In the genomic region with DNA sequence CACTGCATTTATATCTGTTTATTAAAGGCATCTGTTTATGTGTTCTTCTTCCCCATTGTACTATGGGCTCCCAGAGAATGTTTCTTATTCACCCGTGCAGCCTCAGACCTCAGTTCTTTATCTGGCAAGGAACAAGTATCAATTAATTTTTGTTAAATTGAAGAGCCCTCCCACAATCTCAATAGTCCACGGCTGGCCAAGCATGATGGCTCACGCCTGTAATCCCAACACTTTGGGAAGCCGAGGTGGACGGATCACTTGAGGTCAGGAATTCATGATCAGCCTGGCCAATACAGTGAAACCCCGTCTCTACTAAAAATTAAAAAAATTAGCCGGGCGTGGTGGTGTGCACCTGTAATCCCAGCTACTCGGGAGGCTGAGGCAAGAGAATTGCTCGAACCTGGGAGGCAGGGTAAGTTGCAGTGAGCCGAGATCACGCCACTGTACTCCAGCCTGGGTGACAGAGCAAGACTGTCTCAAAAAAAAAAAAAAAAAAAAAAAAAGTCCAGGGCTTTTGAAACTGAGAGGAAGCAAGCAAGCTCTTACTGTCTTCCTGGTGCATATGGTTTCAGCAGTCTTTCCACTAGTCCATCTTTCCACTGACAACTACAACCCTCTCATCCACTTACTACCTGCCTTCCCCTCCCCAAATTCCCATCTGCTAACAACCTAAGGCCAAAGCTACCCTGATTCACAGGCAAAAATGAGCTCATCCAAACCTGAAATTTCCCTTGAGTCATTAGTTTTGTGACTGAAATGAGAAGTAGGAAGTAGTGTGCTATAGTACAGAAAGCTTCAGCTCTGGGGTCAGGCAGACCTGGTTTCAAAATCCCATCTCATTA, we compare ENCODE assay signal across 1 cellular context.
TF ChIP-seq lines count a peak whose summit lies in the region.

No MANE protein-coding gene starts in this region.

TF ChIP-seq in GM12878, 131 proteins besides CTCF, POLR2A, EP300 and RAD21 (continued from another document and continues in another):
- TF ChIP-seq, protein P1, sequence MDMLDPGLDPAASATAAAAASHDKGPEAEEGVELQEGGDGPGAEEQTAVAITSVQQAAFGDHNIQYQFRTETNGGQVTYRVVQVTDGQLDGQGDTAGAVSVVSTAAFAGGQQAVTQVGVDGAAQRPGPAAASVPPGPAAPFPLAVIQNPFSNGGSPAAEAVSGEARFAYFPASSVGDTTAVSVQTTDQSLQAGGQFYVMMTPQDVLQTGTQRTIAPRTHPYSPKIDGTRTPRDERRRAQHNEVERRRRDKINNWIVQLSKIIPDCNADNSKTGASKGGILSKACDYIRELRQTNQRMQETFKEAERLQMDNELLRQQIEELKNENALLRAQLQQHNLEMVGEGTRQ (IDR thresholded peaks at IDR 0.05; ENCODE audit: borderline replicate concordance, low read depth, low read length): no peak
- TF ChIP-seq, protein P2, sequence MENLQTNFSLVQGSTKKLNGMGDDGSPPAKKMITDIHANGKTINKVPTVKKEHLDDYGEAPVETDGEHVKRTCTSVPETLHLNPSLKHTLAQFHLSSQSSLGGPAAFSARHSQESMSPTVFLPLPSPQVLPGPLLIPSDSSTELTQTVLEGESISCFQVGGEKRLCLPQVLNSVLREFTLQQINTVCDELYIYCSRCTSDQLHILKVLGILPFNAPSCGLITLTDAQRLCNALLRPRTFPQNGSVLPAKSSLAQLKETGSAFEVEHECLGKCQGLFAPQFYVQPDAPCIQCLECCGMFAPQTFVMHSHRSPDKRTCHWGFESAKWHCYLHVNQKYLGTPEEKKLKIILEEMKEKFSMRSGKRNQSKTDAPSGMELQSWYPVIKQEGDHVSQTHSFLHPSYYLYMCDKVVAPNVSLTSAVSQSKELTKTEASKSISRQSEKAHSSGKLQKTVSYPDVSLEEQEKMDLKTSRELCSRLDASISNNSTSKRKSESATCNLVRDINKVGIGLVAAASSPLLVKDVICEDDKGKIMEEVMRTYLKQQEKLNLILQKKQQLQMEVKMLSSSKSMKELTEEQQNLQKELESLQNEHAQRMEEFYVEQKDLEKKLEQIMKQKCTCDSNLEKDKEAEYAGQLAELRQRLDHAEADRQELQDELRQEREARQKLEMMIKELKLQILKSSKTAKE (IDR thresholded peaks at IDR 0.05; ENCODE audit: low read depth, poor library complexity, severe bottlenecking): no peak
- no peak for TF ChIP-seq CBX5 (IDR thresholded peaks at IDR 0.05; ENCODE audit: low read depth)
- no peak for TF ChIP-seq PAX5 (IDR thresholded peaks at IDR 0.05; ENCODE audit: borderline replicate concordance, low read depth, low read length)
- no peak for TF ChIP-seq HDAC2 (IDR thresholded peaks at IDR 0.05)
- TF ChIP-seq HDAC6 (IDR thresholded peaks at IDR 0.05; ENCODE audit: unreplicated experiment): no peak
- TF ChIP-seq FOXK2 (IDR thresholded peaks at IDR 0.05): peak; percentile 83
- TF ChIP-seq ZBED1 (IDR thresholded peaks at IDR 0.05; ENCODE audit: borderline replicate concordance): no peak
- no peak for TF ChIP-seq MYC (IDR thresholded peaks at IDR 0.05; ENCODE audit: insufficient read depth, insufficient read length, insufficient replicate concordance, low read length, severe bottlenecking)
- TF ChIP-seq, protein P3, sequence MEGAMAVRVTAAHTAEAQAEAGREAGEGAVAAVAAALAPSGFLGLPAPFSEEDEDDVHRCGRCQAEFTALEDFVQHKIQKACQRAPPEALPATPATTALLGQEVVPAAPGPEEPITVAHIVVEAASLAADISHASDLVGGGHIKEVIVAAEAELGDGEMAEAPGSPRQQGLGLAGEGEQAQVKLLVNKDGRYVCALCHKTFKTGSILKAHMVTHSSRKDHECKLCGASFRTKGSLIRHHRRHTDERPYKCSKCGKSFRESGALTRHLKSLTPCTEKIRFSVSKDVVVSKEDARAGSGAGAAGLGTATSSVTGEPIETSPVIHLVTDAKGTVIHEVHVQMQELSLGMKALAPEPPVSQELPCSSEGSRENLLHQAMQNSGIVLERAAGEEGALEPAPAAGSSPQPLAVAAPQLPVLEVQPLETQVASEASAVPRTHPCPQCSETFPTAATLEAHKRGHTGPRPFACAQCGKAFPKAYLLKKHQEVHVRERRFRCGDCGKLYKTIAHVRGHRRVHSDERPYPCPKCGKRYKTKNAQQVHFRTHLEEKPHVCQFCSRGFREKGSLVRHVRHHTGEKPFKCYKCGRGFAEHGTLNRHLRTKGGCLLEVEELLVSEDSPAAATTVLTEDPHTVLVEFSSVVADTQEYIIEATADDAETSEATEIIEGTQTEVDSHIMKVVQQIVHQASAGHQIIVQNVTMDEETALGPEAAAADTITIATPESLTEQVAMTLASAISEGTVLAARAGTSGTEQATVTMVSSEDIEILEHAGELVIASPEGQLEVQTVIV (IDR thresholded peaks at IDR 0.05; ENCODE audit: borderline replicate concordance, partially characterized antibody): no peak
- TF ChIP-seq TCF7 (IDR thresholded peaks at IDR 0.05; ENCODE audit: borderline replicate concordance): no peak
- no peak for TF ChIP-seq SIX5 (IDR thresholded peaks at IDR 0.05; ENCODE audit: low read depth, low read length, severe bottlenecking)
- TF ChIP-seq ZNF384 (IDR thresholded peaks at IDR 0.05; ENCODE audit: borderline replicate concordance, low read depth, low read length): peak; percentile 53; the same call in 1 of the 2 replicates
- TF ChIP-seq JUND (IDR thresholded peaks at IDR 0.05; ENCODE audit: low read depth, low read length): no peak
- TF ChIP-seq, protein P4, sequence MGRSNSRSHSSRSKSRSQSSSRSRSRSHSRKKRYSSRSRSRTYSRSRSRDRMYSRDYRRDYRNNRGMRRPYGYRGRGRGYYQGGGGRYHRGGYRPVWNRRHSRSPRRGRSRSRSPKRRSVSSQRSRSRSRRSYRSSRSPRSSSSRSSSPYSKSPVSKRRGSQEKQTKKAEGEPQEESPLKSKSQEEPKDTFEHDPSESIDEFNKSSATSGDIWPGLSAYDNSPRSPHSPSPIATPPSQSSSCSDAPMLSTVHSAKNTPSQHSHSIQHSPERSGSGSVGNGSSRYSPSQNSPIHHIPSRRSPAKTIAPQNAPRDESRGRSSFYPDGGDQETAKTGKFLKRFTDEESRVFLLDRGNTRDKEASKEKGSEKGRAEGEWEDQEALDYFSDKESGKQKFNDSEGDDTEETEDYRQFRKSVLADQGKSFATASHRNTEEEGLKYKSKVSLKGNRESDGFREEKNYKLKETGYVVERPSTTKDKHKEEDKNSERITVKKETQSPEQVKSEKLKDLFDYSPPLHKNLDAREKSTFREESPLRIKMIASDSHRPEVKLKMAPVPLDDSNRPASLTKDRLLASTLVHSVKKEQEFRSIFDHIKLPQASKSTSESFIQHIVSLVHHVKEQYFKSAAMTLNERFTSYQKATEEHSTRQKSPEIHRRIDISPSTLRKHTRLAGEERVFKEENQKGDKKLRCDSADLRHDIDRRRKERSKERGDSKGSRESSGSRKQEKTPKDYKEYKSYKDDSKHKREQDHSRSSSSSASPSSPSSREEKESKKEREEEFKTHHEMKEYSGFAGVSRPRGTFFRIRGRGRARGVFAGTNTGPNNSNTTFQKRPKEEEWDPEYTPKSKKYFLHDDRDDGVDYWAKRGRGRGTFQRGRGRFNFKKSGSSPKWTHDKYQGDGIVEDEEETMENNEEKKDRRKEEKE (IDR thresholded peaks at IDR 0.05): no peak
- TF ChIP-seq ZNF217 (IDR thresholded peaks at IDR 0.05): no peak
- TF ChIP-seq, protein P5, sequence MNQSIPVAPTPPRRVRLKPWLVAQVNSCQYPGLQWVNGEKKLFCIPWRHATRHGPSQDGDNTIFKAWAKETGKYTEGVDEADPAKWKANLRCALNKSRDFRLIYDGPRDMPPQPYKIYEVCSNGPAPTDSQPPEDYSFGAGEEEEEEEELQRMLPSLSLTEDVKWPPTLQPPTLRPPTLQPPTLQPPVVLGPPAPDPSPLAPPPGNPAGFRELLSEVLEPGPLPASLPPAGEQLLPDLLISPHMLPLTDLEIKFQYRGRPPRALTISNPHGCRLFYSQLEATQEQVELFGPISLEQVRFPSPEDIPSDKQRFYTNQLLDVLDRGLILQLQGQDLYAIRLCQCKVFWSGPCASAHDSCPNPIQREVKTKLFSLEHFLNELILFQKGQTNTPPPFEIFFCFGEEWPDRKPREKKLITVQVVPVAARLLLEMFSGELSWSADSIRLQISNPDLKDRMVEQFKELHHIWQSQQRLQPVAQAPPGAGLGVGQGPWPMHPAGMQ (IDR thresholded peaks at IDR 0.05; ENCODE audit: borderline replicate concordance): no peak
- no peak for TF ChIP-seq SUZ12 (IDR thresholded peaks at IDR 0.05; ENCODE audit: unreplicated experiment)
- no peak for TF ChIP-seq FOS (IDR thresholded peaks at IDR 0.05; ENCODE audit: borderline replicate concordance, extremely low read depth, insufficient read length)
- TF ChIP-seq, protein P6, sequence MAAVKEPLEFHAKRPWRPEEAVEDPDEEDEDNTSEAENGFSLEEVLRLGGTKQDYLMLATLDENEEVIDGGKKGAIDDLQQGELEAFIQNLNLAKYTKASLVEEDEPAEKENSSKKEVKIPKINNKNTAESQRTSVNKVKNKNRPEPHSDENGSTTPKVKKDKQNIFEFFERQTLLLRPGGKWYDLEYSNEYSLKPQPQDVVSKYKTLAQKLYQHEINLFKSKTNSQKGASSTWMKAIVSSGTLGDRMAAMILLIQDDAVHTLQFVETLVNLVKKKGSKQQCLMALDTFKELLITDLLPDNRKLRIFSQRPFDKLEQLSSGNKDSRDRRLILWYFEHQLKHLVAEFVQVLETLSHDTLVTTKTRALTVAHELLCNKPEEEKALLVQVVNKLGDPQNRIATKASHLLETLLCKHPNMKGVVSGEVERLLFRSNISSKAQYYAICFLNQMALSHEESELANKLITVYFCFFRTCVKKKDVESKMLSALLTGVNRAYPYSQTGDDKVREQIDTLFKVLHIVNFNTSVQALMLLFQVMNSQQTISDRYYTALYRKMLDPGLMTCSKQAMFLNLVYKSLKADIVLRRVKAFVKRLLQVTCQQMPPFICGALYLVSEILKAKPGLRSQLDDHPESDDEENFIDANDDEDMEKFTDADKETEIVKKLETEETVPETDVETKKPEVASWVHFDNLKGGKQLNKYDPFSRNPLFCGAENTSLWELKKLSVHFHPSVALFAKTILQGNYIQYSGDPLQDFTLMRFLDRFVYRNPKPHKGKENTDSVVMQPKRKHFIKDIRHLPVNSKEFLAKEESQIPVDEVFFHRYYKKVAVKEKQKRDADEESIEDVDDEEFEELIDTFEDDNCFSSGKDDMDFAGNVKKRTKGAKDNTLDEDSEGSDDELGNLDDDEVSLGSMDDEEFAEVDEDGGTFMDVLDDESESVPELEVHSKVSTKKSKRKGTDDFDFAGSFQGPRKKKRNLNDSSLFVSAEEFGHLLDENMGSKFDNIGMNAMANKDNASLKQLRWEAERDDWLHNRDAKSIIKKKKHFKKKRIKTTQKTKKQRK (IDR thresholded peaks at IDR 0.05; ENCODE audit: low read depth, low read length): no peak
- TF ChIP-seq PML (IDR thresholded peaks at IDR 0.05; ENCODE audit: low read length): no peak
- TF ChIP-seq, protein P7, sequence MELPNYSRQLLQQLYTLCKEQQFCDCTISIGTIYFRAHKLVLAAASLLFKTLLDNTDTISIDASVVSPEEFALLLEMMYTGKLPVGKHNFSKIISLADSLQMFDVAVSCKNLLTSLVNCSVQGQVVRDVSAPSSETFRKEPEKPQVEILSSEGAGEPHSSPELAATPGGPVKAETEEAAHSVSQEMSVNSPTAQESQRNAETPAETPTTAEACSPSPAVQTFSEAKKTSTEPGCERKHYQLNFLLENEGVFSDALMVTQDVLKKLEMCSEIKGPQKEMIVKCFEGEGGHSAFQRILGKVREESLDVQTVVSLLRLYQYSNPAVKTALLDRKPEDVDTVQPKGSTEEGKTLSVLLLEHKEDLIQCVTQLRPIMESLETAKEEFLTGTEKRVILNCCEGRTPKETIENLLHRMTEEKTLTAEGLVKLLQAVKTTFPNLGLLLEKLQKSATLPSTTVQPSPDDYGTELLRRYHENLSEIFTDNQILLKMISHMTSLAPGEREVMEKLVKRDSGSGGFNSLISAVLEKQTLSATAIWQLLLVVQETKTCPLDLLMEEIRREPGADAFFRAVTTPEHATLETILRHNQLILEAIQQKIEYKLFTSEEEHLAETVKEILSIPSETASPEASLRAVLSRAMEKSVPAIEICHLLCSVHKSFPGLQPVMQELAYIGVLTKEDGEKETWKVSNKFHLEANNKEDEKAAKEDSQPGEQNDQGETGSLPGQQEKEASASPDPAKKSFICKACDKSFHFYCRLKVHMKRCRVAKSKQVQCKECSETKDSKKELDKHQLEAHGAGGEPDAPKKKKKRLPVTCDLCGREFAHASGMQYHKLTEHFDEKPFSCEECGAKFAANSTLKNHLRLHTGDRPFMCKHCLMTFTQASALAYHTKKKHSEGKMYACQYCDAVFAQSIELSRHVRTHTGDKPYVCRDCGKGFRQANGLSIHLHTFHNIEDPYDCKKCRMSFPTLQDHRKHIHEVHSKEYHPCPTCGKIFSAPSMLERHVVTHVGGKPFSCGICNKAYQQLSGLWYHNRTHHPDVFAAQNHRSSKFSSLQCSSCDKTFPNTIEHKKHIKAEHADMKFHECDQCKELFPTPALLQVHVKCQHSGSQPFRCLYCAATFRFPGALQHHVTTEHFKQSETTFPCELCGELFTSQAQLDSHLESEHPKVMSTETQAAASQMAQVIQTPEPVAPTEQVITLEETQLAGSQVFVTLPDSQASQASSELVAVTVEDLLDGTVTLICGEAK (IDR thresholded peaks at IDR 0.05; ENCODE audit: borderline replicate concordance): no peak
- TF ChIP-seq, protein P8, sequence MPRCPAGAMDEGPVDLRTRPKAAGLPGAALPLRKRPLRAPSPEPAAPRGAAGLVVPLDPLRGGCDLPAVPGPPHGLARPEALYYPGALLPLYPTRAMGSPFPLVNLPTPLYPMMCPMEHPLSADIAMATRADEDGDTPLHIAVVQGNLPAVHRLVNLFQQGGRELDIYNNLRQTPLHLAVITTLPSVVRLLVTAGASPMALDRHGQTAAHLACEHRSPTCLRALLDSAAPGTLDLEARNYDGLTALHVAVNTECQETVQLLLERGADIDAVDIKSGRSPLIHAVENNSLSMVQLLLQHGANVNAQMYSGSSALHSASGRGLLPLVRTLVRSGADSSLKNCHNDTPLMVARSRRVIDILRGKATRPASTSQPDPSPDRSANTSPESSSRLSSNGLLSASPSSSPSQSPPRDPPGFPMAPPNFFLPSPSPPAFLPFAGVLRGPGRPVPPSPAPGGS (IDR thresholded peaks at IDR 0.05; ENCODE audit: borderline replicate concordance, insufficient read depth, low read depth, low read length, poor library complexity, severe bottlenecking): no peak
- no peak for TF ChIP-seq MEF2B (IDR thresholded peaks at IDR 0.05; ENCODE audit: partially characterized antibody, poor library complexity, severe bottlenecking)
- no peak for TF ChIP-seq SUPT20H (IDR thresholded peaks at IDR 0.05; ENCODE audit: borderline replicate concordance, control insufficient read depth, low read depth, low read length)
- TF ChIP-seq NFXL1 (IDR thresholded peaks at IDR 0.05; ENCODE audit: borderline replicate concordance): no peak
- no peak for TF ChIP-seq STAT3 (IDR thresholded peaks at IDR 0.05; ENCODE audit: low read depth, low read length)
- peak; percentile 55; the same call in 1 of the 2 replicates for TF ChIP-seq NFIC (IDR thresholded peaks at IDR 0.05; ENCODE audit: low read depth, low read length)
- TF ChIP-seq, protein P9, sequence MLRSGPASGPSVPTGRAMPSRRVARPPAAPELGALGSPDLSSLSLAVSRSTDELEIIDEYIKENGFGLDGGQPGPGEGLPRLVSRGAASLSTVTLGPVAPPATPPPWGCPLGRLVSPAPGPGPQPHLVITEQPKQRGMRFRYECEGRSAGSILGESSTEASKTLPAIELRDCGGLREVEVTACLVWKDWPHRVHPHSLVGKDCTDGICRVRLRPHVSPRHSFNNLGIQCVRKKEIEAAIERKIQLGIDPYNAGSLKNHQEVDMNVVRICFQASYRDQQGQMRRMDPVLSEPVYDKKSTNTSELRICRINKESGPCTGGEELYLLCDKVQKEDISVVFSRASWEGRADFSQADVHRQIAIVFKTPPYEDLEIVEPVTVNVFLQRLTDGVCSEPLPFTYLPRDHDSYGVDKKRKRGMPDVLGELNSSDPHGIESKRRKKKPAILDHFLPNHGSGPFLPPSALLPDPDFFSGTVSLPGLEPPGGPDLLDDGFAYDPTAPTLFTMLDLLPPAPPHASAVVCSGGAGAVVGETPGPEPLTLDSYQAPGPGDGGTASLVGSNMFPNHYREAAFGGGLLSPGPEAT (IDR thresholded peaks at IDR 0.05; ENCODE audit: low read depth): peak; percentile 58; the same call in 1 of the 2 replicates
- no peak for TF ChIP-seq MEF2A (IDR thresholded peaks at IDR 0.05; ENCODE audit: insufficient read depth, low read depth, low read length)
- TF ChIP-seq ASH2L (IDR thresholded peaks at IDR 0.05; ENCODE audit: borderline replicate concordance, low read depth): no peak
